24 cellular contexts compared by ENCODE assay signal in genomic region chr11:94909371-94909820, GRCh38.
A peak's percentile ranks its signal among the peaks of the same experiment; 100 is the strongest.
DNase-seq lines count a peak whose midpoint lies in the region; ATAC-seq and TF ChIP-seq lines count a peak whose summit lies in the region.
"Had no signal": no experiment of that assay in that cellular context is flagged by ENCODE, and none has a peak within 500 bp of the region (broad histone marks: within the 10 kb centered on the region; RNA-seq: fewer than 3 reads in every experiment).

No MANE protein-coding gene starts in this region.

- H3K4me3 ChIP-seq in fibroblast of villous mesenchyme (ENCODE audit: low read depth, low read length) (no peak overlapping the region), osteoblast (ENCODE audit: insufficient read depth, low read length) (no peak overlapping the region)
- H3K4me3 ChIP-seq: adrenal gland, GM12878, lower lobe of right lung, spleen, tibial artery had no signal

- DNase-seq in GM04503 (ENCODE audit: low read depth), result peak; percentile 61
- peak; percentile 38 for DNase-seq in SW480 (ENCODE audit: low spot score)
- peak; percentile 64 for DNase-seq in fibroblast of villous mesenchyme (ENCODE audit: low read depth)
- DNase-seq in osteoblast (ENCODE audit: insufficient read length, low spot score, missing footprints), result peak; percentile 61
- no peak for DNase-seq in activated CD4-positive, alpha-beta T cell treated with anti-CD3 and anti-CD28 coated beads, Interleukin-2, amount 50 U/mL, for 4 hours
- DNase-seq: activated CD4-positive, CD25-positive, alpha-beta regulatory T cell treated with anti-CD3 and anti-CD28 coated beads, Interleukin-2, amount 50 U/mL, for 72 hours; activated naive CD4-positive, alpha-beta T cell; activated T-cell treated with anti-CD3 and anti-CD28 coated beads, Interleukin-2, amount 50 U/mL, for 1 hour; adrenal gland; CD4-positive, CD25-positive, alpha-beta regulatory T cell; dermis blood vessel endothelial cell; hypothalamus; kidney; lower lobe of right lung; NCI-H1417; NCI-H748 treated with DMSO at 0.1 percent for 48 hours; spleen; stimulated activated CD4-positive, alpha-beta T cell treated with anti-CD3 and anti-CD28 coated beads, Interleukin-4, amount 100 ng/mL, for 4 hours; T1000; tibial artery had no signal

- H4K20me1 ChIP-seq in osteoblast (ENCODE audit: insufficient read depth, low read length), result no peaks in the 10 kb centered on the region

- H3K36me3 ChIP-seq in osteoblast (ENCODE audit: insufficient read depth, low read length), result no peaks in the 10 kb centered on the region
- H3K36me3 ChIP-seq: adrenal gland, lower lobe of right lung, spleen had no signal

- H3K27me3 ChIP-seq in osteoblast (ENCODE audit: insufficient read depth, low read length), result no peaks in the 10 kb centered on the region
- H3K27me3 ChIP-seq: adrenal gland, spleen, tibial artery had no signal

- ATAC-seq in HG02798 (IDR thresholded peaks at IDR 0.05; ENCODE audit: poor library complexity, unreplicated experiment) (no peak), HG02970 (IDR thresholded peaks at IDR 0.05; ENCODE audit: low FRiP score, unreplicated experiment) (no peak), HG03045 (IDR thresholded peaks at IDR 0.05; ENCODE audit: unreplicated experiment) (no peak)
- ATAC-seq: GM12878 had no signal

- no peak overlapping the region for H2AFZ ChIP-seq in osteoblast (ENCODE audit: low read length)

- H3K4me1 ChIP-seq in osteoblast (ENCODE audit: insufficient read depth, low read length), result peaks cover 11% of the 10 kb centered on the region
- H3K4me1 ChIP-seq: adrenal gland, lower lobe of right lung, spleen, tibial artery had no signal

- no peak overlapping the region for H3K4me2 ChIP-seq in osteoblast (ENCODE audit: insufficient read depth, low read length)

- H3K9me3 ChIP-seq in osteoblast (ENCODE audit: low read depth, low read length), result no peaks in the 10 kb centered on the region
- H3K9me3 ChIP-seq: adrenal gland, lower lobe of right lung, tibial artery had no signal

- peak overlapping the region; percentile 18 for H3K27ac ChIP-seq in osteoblast (ENCODE audit: low read depth, low read length)
- H3K27ac ChIP-seq: adrenal gland, lower lobe of right lung, spleen, tibial artery had no signal

- H3K79me2 ChIP-seq in osteoblast (ENCODE audit: insufficient read depth, low read length), result no peaks in the 10 kb centered on the region

- no peak for TF ChIP-seq CTCF in fibroblast of villous mesenchyme (IDR thresholded peaks at IDR 0.05; ENCODE audit: insufficient read depth, low read depth, low read length)
- no peak for TF ChIP-seq CTCF in osteoblast (IDR thresholded peaks at IDR 0.05; ENCODE audit: extremely low read depth, low read depth, low read length)

Comparison
In these comparisons a context has a peak if more than half of its experiments do, and no peak if none do; other contexts are left out.
1. DNase-seq: peak in GM04503 (single experiment), SW480 (single experiment), fibroblast of villous mesenchyme (single experiment) and osteoblast (single experiment); none in activated CD4-positive, alpha-beta T cell treated with anti-CD3 and anti-CD28 coated beads, Interleukin-2, amount 50 U/mL, for 4 hours (0 of 2).